8 cellular contexts compared by ENCODE assay signal in genomic region chr17:75013077-75013391, GRCh38. TPM values are rescaled to one million over a fixed set of nuclear protein-coding genes. Genes with fewer than 3 reads are reported as not detected.
A peak's percentile ranks its signal among the peaks of the same experiment; 100 is the strongest.
DNase-seq lines count a peak whose midpoint lies in the region; ATAC-seq and TF ChIP-seq lines count a peak whose summit lies in the region.

No MANE protein-coding gene starts in this region.

- peaks cover 38% of the 10 kb centered on the region for H3K4me1 Mint-ChIP-seq in brain

- peaks cover 8% of the 10 kb centered on the region for H3K27me3 Mint-ChIP-seq in brain

- H3K27ac Mint-ChIP-seq in brain, result peak overlapping the region; percentile 93 to 99 (median 97)

- H3K4me1 ChIP-seq in cardiac muscle cell (ENCODE audit: low read depth) (peaks cover 4% of the 10 kb centered on the region), mesodermal cell (ENCODE audit: control insufficient read depth, insufficient read depth, low read length, poor library complexity, severe bottlenecking) (peaks cover 14% of the 10 kb centered on the region), uterus (peaks cover 0 to 11% of the 10 kb centered on the region in 2 donors)

- peaks cover 12% of the 10 kb centered on the region for H3K36me3 Mint-ChIP-seq in brain

- H3K4me3 Mint-ChIP-seq in brain, result peak overlapping the region; percentile 82 to 94 (median 82)

- DNase-seq in cardiac muscle cell (ENCODE audit: low read depth in 1 of 2, low spot score in 1 of 2) (no peak), left ventricle myocardium superior (no peak), uterus (no peak), retina (no peak), mesenteric fat pad (ENCODE audit: low spot score) (no peak), Ammon's horn (ENCODE audit: low spot score) (no peak)

- H3K36me3 ChIP-seq in cardiac muscle cell (no peaks in the 10 kb centered on the region), mesodermal cell (ENCODE audit: control insufficient read depth, insufficient read depth, low read length) (peaks cover 18% of the 10 kb centered on the region), uterus (no peaks in the 10 kb centered on the region)

- ATAC-seq in left ventricle myocardium superior, result no peak

- no peak for TF ChIP-seq CTCF in cardiac muscle cell (IDR thresholded peaks at IDR 0.05; ENCODE audit: low read depth, low read length)
- no peak for TF ChIP-seq CTCF in brain (conservative IDR thresholded peaks at IDR 0.05)
- TF ChIP-seq CTCF in uterus (IDR thresholded peaks at IDR 0.05), result no peak

- H3K4me3 ChIP-seq in cardiac muscle cell, result peak overlapping the region; percentile 55
- H3K4me3 ChIP-seq in mesodermal cell (ENCODE audit: extremely low read depth, insufficient read depth, low read length, poor library complexity, severe bottlenecking), result peak overlapping the region; percentile 68
- H3K4me3 ChIP-seq in uterus, result peak overlapping the region; percentile 50 to 72

- intact Hi-C loops in left ventricle myocardium superior (cut with micrococcal nuclease) (no loop called here), uterus (cut with DNase I; ENCODE audit: low total_unique reads) (loop anchor here (10.0 kb wide), 1 partner anchor 48 kb away; no protein-coding TSS in a partner anchor)

- TF ChIP-seq POLR2A in uterus (IDR thresholded peaks at IDR 0.05), result no peak

- H3K27me3 ChIP-seq in cardiac muscle cell (no peaks in the 10 kb centered on the region), uterus (no peaks in the 10 kb centered on the region)

- H3K9me3 ChIP-seq in cardiac muscle cell (ENCODE audit: low read depth) (no peaks in the 10 kb centered on the region), mesodermal cell (ENCODE audit: control insufficient read depth, low read length) (no peaks in the 10 kb centered on the region), uterus (no peaks in the 10 kb centered on the region)

- WGBS in mesodermal cell (ENCODE audit: insufficient coverage in 2 of 2), 2 experiments, result 2% methylated on average over 9 of the region's 10 CpGs

- H3K9me3 Mint-ChIP-seq in brain, result no peaks in the 10 kb centered on the region

- H3K27ac ChIP-seq in cardiac muscle cell, result peak overlapping the region; percentile 91
- peak overlapping the region; percentile 91 for H3K27ac ChIP-seq in mesodermal cell (ENCODE audit: low read depth, low read length, severe bottlenecking)
- H3K27ac ChIP-seq in uterus, result peak overlapping the region; percentile 90 to 94

RNA-seq across cellular contexts. Expression of gene MRPL58, which starts 0.6 kb away (rescaled TPM):
- total RNA-seq in cardiac muscle cell (44.8 and 62.9 TPM in 2 replicates), left ventricle myocardium superior (51.5 TPM), uterus (10 to 100 TPM; 18.2 to 26.4 (median 20.8) TPM), mesenteric fat pad (26.4 TPM)
- polyA plus RNA-seq in cardiac muscle cell (39.7 and 48.4 TPM in 2 replicates), brain (ENCODE audit: insufficient read depth, low read depth, low replicate concordance) (36.7 TPM)
- polyA plus RNA-seq in mesodermal cell (2013, experiment 1 of 2), result 42.4 TPM
- 40.8 TPM for polyA plus RNA-seq in mesodermal cell (2013, experiment 2 of 2)

RNA-seq across cellular contexts. Expression of gene CDR2L, which starts 25.6 kb away (rescaled TPM):
- 15.1 and 16.4 TPM in 2 replicates for total RNA-seq in cardiac muscle cell
- 5.9 and 8.0 TPM in 2 replicates for polyA plus RNA-seq in cardiac muscle cell
- total RNA-seq in left ventricle myocardium superior, result 18.3 TPM
- polyA plus RNA-seq in brain (ENCODE audit: insufficient read depth, low read depth, low replicate concordance), result 26.6 TPM
- 31.0 TPM for polyA plus RNA-seq in mesodermal cell (2013, experiment 1 of 2)
- polyA plus RNA-seq in mesodermal cell (2013, experiment 2 of 2), result 24.4 TPM
- total RNA-seq in uterus, result 10 to 100 TPM in 1 of 4 donors, 1 to 10 TPM in 3; 4.7 to 25.4 (median 6.7) TPM
- total RNA-seq in mesenteric fat pad, result 29.9 TPM

RNA-seq across cellular contexts. Expression of gene ATP5PD, which starts 33.7 kb away (rescaled TPM):
- total RNA-seq in cardiac muscle cell (411 and 666 TPM in 2 replicates), left ventricle myocardium superior (937 TPM), uterus (100 to 1,000 TPM; 117 to 282 (median 168) TPM), mesenteric fat pad (310 TPM)
- polyA plus RNA-seq in cardiac muscle cell (603 and 732 TPM in 2 replicates), brain (ENCODE audit: insufficient read depth, low read depth, low replicate concordance) (425 TPM)
- 183 TPM for polyA plus RNA-seq in mesodermal cell (2013, experiment 1 of 2)
- polyA plus RNA-seq in mesodermal cell (2013, experiment 2 of 2), result 197 TPM

RNA-seq across cellular contexts. Expression of gene KCTD2, which starts 34.0 kb away (rescaled TPM):
- total RNA-seq in cardiac muscle cell (23.9 and 24.4 TPM in 2 replicates), left ventricle myocardium superior (24.1 TPM), uterus (10 to 100 TPM in 2 of 4 donors, 1 to 10 TPM in 2; 2.4 to 39.0 (median 15.0) TPM), mesenteric fat pad (34.7 TPM)
- polyA plus RNA-seq in cardiac muscle cell (20.7 and 22.4 TPM in 2 replicates), brain (ENCODE audit: insufficient read depth, low read depth, low replicate concordance) (44.3 TPM)
- 22.7 TPM for polyA plus RNA-seq in mesodermal cell (2013, experiment 1 of 2)
- polyA plus RNA-seq in mesodermal cell (2013, experiment 2 of 2), result 19.3 TPM

RNA-seq across cellular contexts. Expression of gene HID1, which starts 40.5 kb away (rescaled TPM):
- total RNA-seq in cardiac muscle cell (35.2 and 46.3 TPM in 2 replicates), left ventricle myocardium superior (11.2 TPM), uterus (10 to 100 TPM in 2 of 4 donors, 1 to 10 TPM in 2; 4.4 to 46.2 (median 22.6) TPM), mesenteric fat pad (14.4 TPM)
- polyA plus RNA-seq in cardiac muscle cell (45.4 and 57.3 TPM in 2 replicates), brain (ENCODE audit: insufficient read depth, low read depth, low replicate concordance) (93.8 TPM)
- polyA plus RNA-seq in mesodermal cell (2013, experiment 1 of 2), result 16.4 TPM
- polyA plus RNA-seq in mesodermal cell (2013, experiment 2 of 2), result 11.7 TPM
